Comparison of ENCODE assay signal across 18 cellular contexts in genomic region chr7:103116511-103116910, GRCh38.
"Had no signal": no experiment of that assay in that cellular context is flagged by ENCODE, and none has a peak within 500 bp of the region (broad histone marks: within the 10 kb centered on the region; RNA-seq: fewer than 3 reads in every experiment).

No MANE protein-coding gene starts in this region.

- H3K27ac ChIP-seq: epithelial cell of prostate, esophagus muscularis mucosa, gastrocnemius medialis, stomach, thyroid gland, upper lobe of right lung, vagina had no signal

- DNase-seq: cortex of kidney; effector memory CD4-positive, alpha-beta T cell; gastrocnemius medialis; glutamatergic neuron; islet precursor cell; left colon; mesendoderm; naive B cell; right cardiac atrium; small intestine; stimulated activated CD4-positive, alpha-beta T cell treated with anti-CD3 and anti-CD28 coated beads, Interleukin-12 subunit alpha, Interleukin-12 subunit beta, amount 100 ng/mL, for 4 hours; stimulated activated naive CD4-positive, alpha-beta T cell; stomach; thyroid gland; upper lobe of right lung had no signal

- ATAC-seq: gastrocnemius medialis, left colon, right cardiac atrium, upper lobe of right lung had no signal
